8 cellular contexts compared by ENCODE assay signal in the genomic region with DNA sequence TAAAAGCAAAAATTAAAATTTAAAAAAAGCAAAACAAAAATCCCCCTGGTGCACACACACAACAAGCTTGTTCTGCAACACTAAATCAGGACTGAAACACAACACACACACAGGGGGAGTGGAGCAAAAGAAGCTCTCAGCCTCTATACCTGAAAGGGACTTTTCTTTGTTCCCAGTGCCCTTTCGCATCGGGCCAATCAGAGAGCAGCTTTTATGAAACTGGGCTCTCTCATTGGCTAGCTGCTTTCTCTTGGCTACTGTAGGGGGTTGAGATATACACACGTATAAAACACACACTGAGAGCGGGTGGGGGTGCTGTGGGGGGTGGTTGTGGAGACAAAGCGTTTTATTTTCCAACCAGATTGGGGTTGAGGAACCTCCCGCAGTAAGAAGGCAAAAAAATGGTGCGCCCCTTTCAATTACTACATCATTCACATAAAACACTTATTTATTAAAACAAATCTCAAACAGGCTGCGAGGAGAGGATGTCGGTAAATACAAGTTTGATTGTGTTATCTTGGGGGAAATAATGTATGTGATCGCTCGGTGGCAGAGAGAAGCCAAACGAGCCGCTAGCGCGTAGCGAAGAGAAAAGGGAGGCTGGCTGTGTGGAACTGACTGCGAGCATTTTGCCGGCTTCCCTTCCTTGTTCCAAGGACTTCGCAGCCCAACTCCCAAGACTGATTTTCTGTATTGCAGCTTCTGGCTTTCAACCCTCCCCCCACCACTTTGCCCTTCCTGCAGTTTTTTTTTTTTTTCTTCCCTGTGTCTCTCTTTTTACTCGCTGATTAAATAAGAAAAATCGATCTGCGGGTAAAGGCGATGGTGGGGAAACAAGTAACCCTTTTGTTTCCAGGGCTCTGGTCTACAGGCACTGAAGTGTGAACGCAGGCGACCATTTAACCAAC. TPM values are rescaled to one million over a fixed set of nuclear protein-coding genes. Genes with fewer than 3 reads are reported as not detected.
DNase-seq lines count a peak whose midpoint lies in the region; ATAC-seq and TF ChIP-seq lines count a peak whose summit lies in the region.

No MANE protein-coding gene starts in this region.

- no peaks in the 10 kb centered on the region for H3K36me3 ChIP-seq in brain microvascular endothelial cell (replicated peaks)

- peak overlapping the region; percentile 84 for H3K4me3 ChIP-seq in brain microvascular endothelial cell (ENCODE audit: low read depth, low read length)

- CTCF ChIA-PET in activated CD8-positive, alpha-beta memory T cell treated with anti-CD3 and anti-CD28 coated beads, Interleukin-2, amount 10 ng/mL, durations not matched to agents 7 days and 5 days (lab: Charles Lee): no interaction called here

- no peaks in the 10 kb centered on the region for H3K4me1 Mint-ChIP-seq in activated CD8-positive, alpha-beta memory T cell treated with anti-CD3 and anti-CD28 coated beads, Interleukin-2, amount 10 ng/mL, durations not matched to agents 7 days and 5 days

- H3K4me3 Mint-ChIP-seq in activated CD8-positive, alpha-beta memory T cell treated with anti-CD3 and anti-CD28 coated beads, Interleukin-2, amount 10 ng/mL, durations not matched to agents 7 days and 5 days: no peak overlapping the region

- peak; percentile 73 for ATAC-seq in GM21360 (IDR thresholded peaks at IDR 0.05; ENCODE audit: unreplicated experiment)
- peak; percentile 89 for ATAC-seq in HG03565 (IDR thresholded peaks at IDR 0.05; ENCODE audit: unreplicated experiment)
- no peak for ATAC-seq in activated CD8-positive, alpha-beta memory T cell treated with anti-CD3 and anti-CD28 coated beads, Interleukin-2, amount 10 ng/mL, durations not matched to agents 7 days and 5 days

- no peak overlapping the region for H3K27ac Mint-ChIP-seq in activated CD8-positive, alpha-beta memory T cell treated with anti-CD3 and anti-CD28 coated beads, Interleukin-2, amount 10 ng/mL, durations not matched to agents 7 days and 5 days

- no peak for TF ChIP-seq CTCF in brain microvascular endothelial cell (IDR thresholded peaks at IDR 0.05; ENCODE audit: low read depth, low read length, missing control alignments)

- DNase-seq in DMS79 treated with DMSO at 0.1 percent for 48 hours (lab: John Stamatoyannopoulos, UW) (peak; percentile 84), NCI-H82 (lab: John Stamatoyannopoulos, UW) (peak; percentile 98), brain microvascular endothelial cell (peak; percentile 93), hypothalamus (lab: John Stamatoyannopoulos, UW) (peak in 50 of 51 donors; percentile 10 to 95 (median 78)), pulmonary artery endothelial cell (ENCODE audit: low read depth, low spot score) (peak; percentile 86)
- no peak for DNase-seq in activated CD8-positive, alpha-beta memory T cell treated with anti-CD3 and anti-CD28 coated beads, Interleukin-2, amount 10 ng/mL, durations not matched to agents 7 days and 5 days

- H3K27me3 ChIP-seq in brain microvascular endothelial cell (replicated peaks): no peaks in the 10 kb centered on the region

- in situ Hi-C loops in brain microvascular endothelial cell (cut with HindIII; ENCODE audit: low pct_ligation_motif_present, low sequenced_read_pairs): no loop called here

- H3K27me3 Mint-ChIP-seq in activated CD8-positive, alpha-beta memory T cell treated with anti-CD3 and anti-CD28 coated beads, Interleukin-2, amount 10 ng/mL, durations not matched to agents 7 days and 5 days: peaks cover 47% of the 10 kb centered on the region

- H3K9me3 Mint-ChIP-seq in activated CD8-positive, alpha-beta memory T cell treated with anti-CD3 and anti-CD28 coated beads, Interleukin-2, amount 10 ng/mL, durations not matched to agents 7 days and 5 days (ENCODE audit: low read depth): no peaks in the 10 kb centered on the region

- H3K27ac ChIP-seq in brain microvascular endothelial cell: peak overlapping the region; percentile 87

- no peaks in the 10 kb centered on the region for H3K36me3 Mint-ChIP-seq in activated CD8-positive, alpha-beta memory T cell treated with anti-CD3 and anti-CD28 coated beads, Interleukin-2, amount 10 ng/mL, durations not matched to agents 7 days and 5 days

RNA-seq across cellular contexts. Expression of gene ZNF608, which starts 2.5 kb away (rescaled TPM):
- total RNA-seq in pulmonary artery endothelial cell: 11.7 and 21.6 TPM in 2 replicates
- not detected for total RNA-seq in activated CD8-positive, alpha-beta memory T cell treated with anti-CD3 and anti-CD28 coated beads, Interleukin-2, amount 10 ng/mL, durations not matched to agents 7 days and 5 days

Comparison
In these comparisons a context has a peak if more than half of its experiments do, and no peak if none do; other contexts are left out.
1. RNA of gene ZNF608, which starts 2.5 kb away (total RNA-seq): 11.7 to 21.6 TPM in pulmonary artery endothelial cell; not detected in activated CD8-positive, alpha-beta memory T cell treated with anti-CD3 and anti-CD28 coated beads, Interleukin-2, amount 10 ng/mL, durations not matched to agents 7 days and 5 days; every median in the first group is over 10 times any median in the second.